ENCODE assay signal across 8 cellular contexts in genomic region chr5:75717082-75717922, GRCh38. TPM values are rescaled to one million over a fixed set of nuclear protein-coding genes. Genes with fewer than 3 reads are reported as not detected.
A peak's percentile ranks its signal among the peaks of the same experiment; 100 is the strongest.
DNase-seq lines count a peak whose midpoint lies in the region; ATAC-seq, FAIRE-seq and TF ChIP-seq lines count a peak whose summit lies in the region.

Gene POC5 (minus strand): TSS chr5:75717437. CDS start chr5:75712937, 4,500 bp downstream.

- H3K27ac Mint-ChIP-seq in astrocyte (ENCODE audit: unreplicated experiment), result peak within 1 kb of the TSS; percentile 96

- peaks cover 2% of the 10 kb centered on the region for H3K9me3 Mint-ChIP-seq in astrocyte (ENCODE audit: unreplicated experiment)

- peak within 1 kb of the TSS; percentile 98 for H3K4me3 Mint-ChIP-seq in astrocyte (ENCODE audit: unreplicated experiment)

- H4K20me1 ChIP-seq in astrocyte (ENCODE audit: insufficient read depth, low read length), result no peaks in the 10 kb centered on the region

- peak within 1 kb of the TSS; percentile 94 for H3K4me3 ChIP-seq in astrocyte (ENCODE audit: insufficient read depth, low read depth, low read length)
- H3K4me3 ChIP-seq in right cardiac atrium (ENCODE audit: low read length), result peak within 1 kb of the TSS; percentile 88
- H3K4me3 ChIP-seq in uterus, result peak within 1 kb of the TSS; percentile 73 to 88

- intact Hi-C loops in right cardiac atrium (cut with DNase I), result no loop called here
- intact Hi-C loops in uterus (cut with DNase I; ENCODE audit: low total_unique reads), result no loop called here

- H3K9ac ChIP-seq in astrocyte (ENCODE audit: low read length), result peak within 1 kb of the TSS; percentile 86

- DNase-seq in NCI-H2029 (lab: John Stamatoyannopoulos, UW) (peak; percentile 98), T-helper 22 cell (ENCODE audit: low read depth) (peak; percentile 94), astrocyte (ENCODE audit: low read depth) (peak; percentile 89), right cardiac atrium (peak; percentile 97 to 99 (median 99)), pulmonary artery endothelial cell (ENCODE audit: low read depth, low spot score) (peak; percentile 81), uterus (peak; percentile 97 to 99)

- TF ChIP-seq POLR2A in GM18505 (IDR thresholded peaks at IDR 0.05; ENCODE audit: borderline replicate concordance, extremely low read depth, insufficient read depth, insufficient read length), result peak; percentile 95
- peak; percentile 35 to 57 for TF ChIP-seq POLR2A in uterus (IDR thresholded peaks at IDR 0.05)

- H3K36me3 ChIP-seq in astrocyte (ENCODE audit: insufficient read depth, low read length) (no peaks in the 10 kb centered on the region), uterus (no peaks in the 10 kb centered on the region)

- H3K27me3 ChIP-seq in astrocyte (ENCODE audit: insufficient read depth, low read length) (peaks cover 2% of the 10 kb centered on the region), right cardiac atrium (ENCODE audit: control insufficient read depth, insufficient read depth) (no peaks in the 10 kb centered on the region), uterus (no peaks in the 10 kb centered on the region)

- peak within 1 kb of the TSS; percentile 95 for H2AFZ ChIP-seq in astrocyte (ENCODE audit: low read depth, low read length)

- H3K4me1 Mint-ChIP-seq in astrocyte (ENCODE audit: low read depth, unreplicated experiment), result peaks cover 5% of the 10 kb centered on the region

- no peaks in the 10 kb centered on the region for H3K36me3 Mint-ChIP-seq in astrocyte (ENCODE audit: low read depth, unreplicated experiment)

- TF ChIP-seq CTCF in astrocyte (IDR thresholded peaks at IDR 0.05; ENCODE audit: insufficient read depth, low read depth, low read length) (no peak), uterus (IDR thresholded peaks at IDR 0.05) (peak in 1 of 4 experiments; percentile 6)

- peaks cover 1% of the 10 kb centered on the region for H3K27me3 Mint-ChIP-seq in astrocyte (ENCODE audit: low read depth, unreplicated experiment)

- H3K27ac ChIP-seq in astrocyte (ENCODE audit: low read depth, low read length), result peak within 1 kb of the TSS; percentile 86
- peak within 1 kb of the TSS; percentile 95 for H3K27ac ChIP-seq in right cardiac atrium (ENCODE audit: low read length)
- H3K27ac ChIP-seq in uterus, result peak within 1 kb of the TSS; percentile 78 to 87

- H3K9me3 ChIP-seq in astrocyte (ENCODE audit: insufficient read depth, low read depth, low read length) (no peaks in the 10 kb centered on the region), right cardiac atrium (ENCODE audit: control insufficient read depth, low read length) (no peaks in the 10 kb centered on the region), uterus (no peaks in the 10 kb centered on the region)

- ATAC-seq in GM18505 (IDR thresholded peaks at IDR 0.05; ENCODE audit: unreplicated experiment) (peak; percentile 92), HG02973 (IDR thresholded peaks at IDR 0.05; ENCODE audit: unreplicated experiment) (peak; percentile 93), right cardiac atrium (peak; percentile 99)

- peaks cover 31% of the 10 kb centered on the region for H3K79me2 ChIP-seq in astrocyte (ENCODE audit: insufficient read depth, low read length)

- H3K4me2 ChIP-seq in astrocyte (ENCODE audit: low read length), result peak within 1 kb of the TSS; percentile 95

- WGBS in right cardiac atrium, result 10% methylated on average over 51 of the region's 51 CpGs

- peak; percentile 82 for FAIRE-seq in astrocyte (lab: Jason Lieb, UNC)

- peaks cover 8% of the 10 kb centered on the region for H3K4me1 ChIP-seq in astrocyte (ENCODE audit: insufficient read depth, low read length)
- no peaks in the 10 kb centered on the region for H3K4me1 ChIP-seq in right cardiac atrium (ENCODE audit: control insufficient read depth, insufficient read depth, low read length)
- H3K4me1 ChIP-seq in uterus, result no peaks in the 10 kb centered on the region

RNA-seq across cellular contexts. Expression of gene POC5, which starts in this region (rescaled TPM):
- total RNA-seq in astrocyte (6.1 and 9.0 TPM in 2 replicates), right cardiac atrium (1 to 10 TPM; 3.2 to 6.4 (median 5.0) TPM), pulmonary artery endothelial cell (7.0 and 8.5 TPM in 2 replicates), uterus (10 to 100 TPM in 3 of 4 donors, 1 to 10 TPM in 1; 8.8 to 47.6 (median 27.8) TPM)
- 4.0 TPM for polyA plus RNA-seq in right cardiac atrium

Comparison
In these comparisons a context has a peak if more than half of its experiments do, and no peak if none do; other contexts are left out.
1. Peak in every context shown above with its lines: DNase-seq, ATAC-seq, H3K4me3 ChIP-seq and H3K27ac ChIP-seq.